1 cellular context compared by ENCODE assay signal in the genomic region with DNA sequence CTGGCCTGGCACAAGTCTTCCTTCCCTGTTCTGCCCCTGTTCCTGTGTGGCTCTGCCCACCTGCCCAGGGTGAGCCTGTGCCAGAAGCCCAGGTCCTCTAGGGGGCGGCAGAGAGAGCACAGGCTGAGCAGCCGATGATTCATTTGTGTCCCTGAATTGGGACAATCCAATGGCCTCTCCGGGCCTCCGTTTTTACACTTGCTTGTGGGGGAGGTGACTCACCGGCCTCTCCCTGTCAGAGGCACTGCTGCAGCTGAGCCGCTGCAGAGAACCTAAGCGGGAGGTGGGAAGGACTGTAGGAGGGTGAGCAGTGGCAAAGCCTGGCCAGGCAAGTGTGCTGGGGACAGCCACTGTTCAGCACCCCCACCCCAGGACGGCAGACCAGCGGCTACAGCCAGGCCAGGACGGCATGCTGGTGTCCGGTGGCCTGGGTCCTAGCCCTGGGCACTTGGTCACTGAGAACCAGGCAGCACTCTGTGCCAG.
TF ChIP-seq lines count a peak whose summit lies in the region.

No MANE protein-coding gene starts in this region.

TF ChIP-seq in HEK293, 187 proteins besides CTCF, POLR2A, EP300 and RAD21 (continued from another document):
- TF ChIP-seq, protein P1, sequence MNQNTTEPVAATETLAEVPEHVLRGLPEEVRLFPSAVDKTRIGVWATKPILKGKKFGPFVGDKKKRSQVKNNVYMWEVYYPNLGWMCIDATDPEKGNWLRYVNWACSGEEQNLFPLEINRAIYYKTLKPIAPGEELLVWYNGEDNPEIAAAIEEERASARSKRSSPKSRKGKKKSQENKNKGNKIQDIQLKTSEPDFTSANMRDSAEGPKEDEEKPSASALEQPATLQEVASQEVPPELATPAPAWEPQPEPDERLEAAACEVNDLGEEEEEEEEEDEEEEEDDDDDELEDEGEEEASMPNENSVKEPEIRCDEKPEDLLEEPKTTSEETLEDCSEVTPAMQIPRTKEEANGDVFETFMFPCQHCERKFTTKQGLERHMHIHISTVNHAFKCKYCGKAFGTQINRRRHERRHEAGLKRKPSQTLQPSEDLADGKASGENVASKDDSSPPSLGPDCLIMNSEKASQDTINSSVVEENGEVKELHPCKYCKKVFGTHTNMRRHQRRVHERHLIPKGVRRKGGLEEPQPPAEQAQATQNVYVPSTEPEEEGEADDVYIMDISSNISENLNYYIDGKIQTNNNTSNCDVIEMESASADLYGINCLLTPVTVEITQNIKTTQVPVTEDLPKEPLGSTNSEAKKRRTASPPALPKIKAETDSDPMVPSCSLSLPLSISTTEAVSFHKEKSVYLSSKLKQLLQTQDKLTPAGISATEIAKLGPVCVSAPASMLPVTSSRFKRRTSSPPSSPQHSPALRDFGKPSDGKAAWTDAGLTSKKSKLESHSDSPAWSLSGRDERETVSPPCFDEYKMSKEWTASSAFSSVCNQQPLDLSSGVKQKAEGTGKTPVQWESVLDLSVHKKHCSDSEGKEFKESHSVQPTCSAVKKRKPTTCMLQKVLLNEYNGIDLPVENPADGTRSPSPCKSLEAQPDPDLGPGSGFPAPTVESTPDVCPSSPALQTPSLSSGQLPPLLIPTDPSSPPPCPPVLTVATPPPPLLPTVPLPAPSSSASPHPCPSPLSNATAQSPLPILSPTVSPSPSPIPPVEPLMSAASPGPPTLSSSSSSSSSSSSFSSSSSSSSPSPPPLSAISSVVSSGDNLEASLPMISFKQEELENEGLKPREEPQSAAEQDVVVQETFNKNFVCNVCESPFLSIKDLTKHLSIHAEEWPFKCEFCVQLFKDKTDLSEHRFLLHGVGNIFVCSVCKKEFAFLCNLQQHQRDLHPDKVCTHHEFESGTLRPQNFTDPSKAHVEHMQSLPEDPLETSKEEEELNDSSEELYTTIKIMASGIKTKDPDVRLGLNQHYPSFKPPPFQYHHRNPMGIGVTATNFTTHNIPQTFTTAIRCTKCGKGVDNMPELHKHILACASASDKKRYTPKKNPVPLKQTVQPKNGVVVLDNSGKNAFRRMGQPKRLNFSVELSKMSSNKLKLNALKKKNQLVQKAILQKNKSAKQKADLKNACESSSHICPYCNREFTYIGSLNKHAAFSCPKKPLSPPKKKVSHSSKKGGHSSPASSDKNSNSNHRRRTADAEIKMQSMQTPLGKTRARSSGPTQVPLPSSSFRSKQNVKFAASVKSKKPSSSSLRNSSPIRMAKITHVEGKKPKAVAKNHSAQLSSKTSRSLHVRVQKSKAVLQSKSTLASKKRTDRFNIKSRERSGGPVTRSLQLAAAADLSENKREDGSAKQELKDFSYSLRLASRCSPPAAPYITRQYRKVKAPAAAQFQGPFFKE (tag by site-specific recombination; IDR thresholded peaks at IDR 0.05; ENCODE audit: borderline replicate concordance) = no peak
- TF ChIP-seq ZNF510 (tag by site-specific recombination; IDR thresholded peaks at IDR 0.05; ENCODE audit: insufficient replicate concordance) (no peak), SP3 (tag by site-specific recombination; IDR thresholded peaks at IDR 0.05) (no peak)
